ENCODE assay signal across 17 cellular contexts in the genomic region with DNA sequence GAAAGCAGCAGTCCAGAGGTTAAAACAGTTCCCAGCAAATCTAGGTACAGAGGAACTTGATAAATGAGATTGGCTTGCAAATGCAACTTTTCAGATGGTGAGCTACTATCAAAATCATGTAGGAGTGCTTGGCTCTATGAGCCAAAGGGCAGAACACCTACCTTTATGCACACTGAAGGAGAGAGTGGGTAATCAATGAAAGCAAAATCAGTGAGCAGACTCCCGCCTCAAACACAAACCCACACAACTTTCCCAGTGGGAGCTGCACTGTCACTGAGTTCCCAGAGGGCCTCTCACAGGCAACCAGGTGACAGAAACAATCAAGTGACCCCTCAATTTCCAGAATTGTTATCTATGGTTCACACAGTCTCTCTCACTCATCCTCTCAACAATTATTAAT. TPM values are rescaled to one million over a fixed set of nuclear protein-coding genes. Genes with fewer than 3 reads are reported as not detected.
DNase-seq lines count a peak whose midpoint lies in the region; ATAC-seq and TF ChIP-seq lines count a peak whose summit lies in the region.
"Had no signal": no experiment of that assay in that cellular context is flagged by ENCODE, and none has a peak within 500 bp of the region (broad histone marks: within the 10 kb centered on the region; RNA-seq: fewer than 3 reads in every experiment).

No MANE protein-coding gene starts in this region.

- no peak overlapping the region for H3K4me3 Mint-ChIP-seq in nephron progenitor cell
- H3K4me3 Mint-ChIP-seq in WTC11: no peak overlapping the region
- H3K4me3 Mint-ChIP-seq: CD8-positive, alpha-beta T cell had no signal

- H3K4me1 ChIP-seq in Loucy (ENCODE audit: insufficient read depth, low read length, poor library complexity, severe bottlenecking) (peaks cover 34% of the 10 kb centered on the region), upper lobe of right lung (peaks cover 20% of the 10 kb centered on the region), transverse colon (peaks cover 0 to 18% (median 13%) of the 10 kb centered on the region in 4 donors)

- H3K36me3 ChIP-seq in Loucy (ENCODE audit: insufficient read depth, low read length): no peaks in the 10 kb centered on the region
- no peaks in the 10 kb centered on the region for H3K36me3 ChIP-seq in upper lobe of right lung
- H3K36me3 ChIP-seq in transverse colon: no peaks in the 10 kb centered on the region

- DNase-seq in left ventricle myocardium superior (no peak), cardiac septum (ENCODE audit: low spot score) (no peak), nephron progenitor cell (no peak), upper lobe of right lung (no peak), WTC11 (ENCODE audit: low spot score) (no peak), transverse colon (no peak)
- DNase-seq in stimulated activated naive CD8-positive, alpha-beta T cell treated with anti-CD3 and anti-CD28 coated beads, Interleukin-15, Interleukin-2, amounts not matched to agents 100 U/mL and 50 U/mL, for 24 hours: no peak
- DNase-seq: ACHN; CD8-positive, alpha-beta T cell; COR-L47; DMS153; DND-41; GDM1 had no signal

- H3K9me3 ChIP-seq in Loucy (ENCODE audit: insufficient read depth, low read depth, low read length): no peaks in the 10 kb centered on the region
- H3K9me3 ChIP-seq in upper lobe of right lung: no peaks in the 10 kb centered on the region
- no peaks in the 10 kb centered on the region for H3K9me3 ChIP-seq in transverse colon

- H3K4me3 ChIP-seq in Loucy (ENCODE audit: low read length, poor library complexity, severe bottlenecking) (no peak overlapping the region), upper lobe of right lung (no peak overlapping the region), transverse colon (no peak overlapping the region)

- CTCF ChIA-PET in WTC11 (lab: Charles Lee): no interaction called here

- no peaks in the 10 kb centered on the region for H3K27me3 ChIP-seq in Loucy (ENCODE audit: insufficient read depth, low read length, poor library complexity, severe bottlenecking)
- no peaks in the 10 kb centered on the region for H3K27me3 ChIP-seq in upper lobe of right lung
- no peaks in the 10 kb centered on the region for H3K27me3 ChIP-seq in transverse colon

- peak overlapping the region; percentile 57 for H3K27ac Mint-ChIP-seq in nephron progenitor cell
- no peak overlapping the region for H3K27ac Mint-ChIP-seq in WTC11
- H3K27ac Mint-ChIP-seq: CD8-positive, alpha-beta T cell had no signal

- no peak for TF ChIP-seq EP300 in transverse colon (IDR thresholded peaks at IDR 0.05; ENCODE audit: low read depth)

- H3K27ac ChIP-seq in upper lobe of right lung: peak overlapping the region; percentile 60
- H3K27ac ChIP-seq in transverse colon: no peak overlapping the region
- H3K27ac ChIP-seq: C4-2B, HL-60 had no signal

- no peaks in the 10 kb centered on the region for H4K20me1 ChIP-seq in Loucy (ENCODE audit: insufficient read depth, low read length, poor library complexity, severe bottlenecking)

- WGBS in transverse colon (ENCODE audit: low coverage in 1 of 2), 2 donors: 89 to 100% methylated on average over 1 of the region's 1 CpG

- H3K27me3 Mint-ChIP-seq in nephron progenitor cell (ENCODE audit: low read depth, poor library complexity) (peaks cover 6% of the 10 kb centered on the region), WTC11 (ENCODE audit: low read depth) (no peaks in the 10 kb centered on the region)

- ATAC-seq in left ventricle myocardium superior (peak; percentile 6), upper lobe of right lung (no peak), WTC11 (no peak)
- no peak for ATAC-seq in stimulated activated naive CD8-positive, alpha-beta T cell treated with anti-CD3 and anti-CD28 coated beads, Interleukin-15, Interleukin-2, amounts not matched to agents 100 U/mL and 50 U/mL, for 24 hours
- ATAC-seq: CD8-positive, alpha-beta T cell; HCT116 had no signal

- peak overlapping the region; percentile 1 for H3K4me2 ChIP-seq in Loucy (ENCODE audit: low read depth, low read length, poor library complexity, severe bottlenecking)

- H3K9me3 Mint-ChIP-seq in nephron progenitor cell: no peaks in the 10 kb centered on the region
- no peaks in the 10 kb centered on the region for H3K9me3 Mint-ChIP-seq in WTC11
- H3K9me3 Mint-ChIP-seq: CD8-positive, alpha-beta T cell had no signal

- H3K4me1 Mint-ChIP-seq in nephron progenitor cell (peaks cover 65% of the 10 kb centered on the region), WTC11 (peaks cover 44% of the 10 kb centered on the region)

- H3K36me3 Mint-ChIP-seq in nephron progenitor cell (ENCODE audit: low read depth): peaks cover 5% of the 10 kb centered on the region
- no peaks in the 10 kb centered on the region for H3K36me3 Mint-ChIP-seq in WTC11
- H3K36me3 Mint-ChIP-seq: CD8-positive, alpha-beta T cell had no signal

- peaks cover 64% of the 10 kb centered on the region for H3K79me2 ChIP-seq in Loucy (ENCODE audit: insufficient read depth, low read length)

- intact Hi-C loops in left ventricle myocardium superior (cut with micrococcal nuclease) (no loop called here), cardiac septum (cut with DNase I) (no loop called here), upper lobe of right lung (cut with DNase I) (no loop called here), transverse colon (cut with DNase I; ENCODE audit: low total_unique reads) (no loop called here)

- no peaks in the 10 kb centered on the region for H3K9me2 ChIP-seq in Loucy (replicated peaks; ENCODE audit: low read depth, low read length)

- no peak overlapping the region for H3K9ac ChIP-seq in Loucy (ENCODE audit: low read depth, low read length, poor library complexity, severe bottlenecking)

- no peak overlapping the region for H2AFZ ChIP-seq in Loucy (ENCODE audit: low read length)

- no peak for TF ChIP-seq POLR2A in transverse colon (IDR thresholded peaks at IDR 0.05)

- H3F3A ChIP-seq in Loucy (ENCODE audit: low read depth): no peaks in the 10 kb centered on the region

- no peak for TF ChIP-seq CTCF in Loucy (conservative IDR thresholded peaks at IDR 0.05; ENCODE audit: low read length)
- TF ChIP-seq CTCF in nephron progenitor cell (IDR thresholded peaks at IDR 0.05): no peak
- no peak for TF ChIP-seq CTCF in upper lobe of right lung (IDR thresholded peaks at IDR 0.05)
- TF ChIP-seq CTCF in WTC11 (IDR thresholded peaks at IDR 0.05): no peak
- TF ChIP-seq CTCF in transverse colon (IDR thresholded peaks at IDR 0.05): no peak

- in situ Hi-C loops in transverse colon (cut with MboI; ENCODE audit: low pct_ligation_motif_present in 1 of 4, low pct_unique_long_range_greater_than_20kb in 1 of 4, low sequenced_read_pairs in 3 of 4): no loop called here

- POLR2A ChIA-PET in WTC11 (lab: Charles Lee): interaction anchor here (1.6 kb wide), 1 partner anchor 8 kb away, joined by 8 read pairs; a partner anchor contains a TSS

TF ChIP-seq in WTC11, 78 proteins besides CTCF, POLR2A, EP300 and RAD21:
- TF ChIP-seq, protein P1, sequence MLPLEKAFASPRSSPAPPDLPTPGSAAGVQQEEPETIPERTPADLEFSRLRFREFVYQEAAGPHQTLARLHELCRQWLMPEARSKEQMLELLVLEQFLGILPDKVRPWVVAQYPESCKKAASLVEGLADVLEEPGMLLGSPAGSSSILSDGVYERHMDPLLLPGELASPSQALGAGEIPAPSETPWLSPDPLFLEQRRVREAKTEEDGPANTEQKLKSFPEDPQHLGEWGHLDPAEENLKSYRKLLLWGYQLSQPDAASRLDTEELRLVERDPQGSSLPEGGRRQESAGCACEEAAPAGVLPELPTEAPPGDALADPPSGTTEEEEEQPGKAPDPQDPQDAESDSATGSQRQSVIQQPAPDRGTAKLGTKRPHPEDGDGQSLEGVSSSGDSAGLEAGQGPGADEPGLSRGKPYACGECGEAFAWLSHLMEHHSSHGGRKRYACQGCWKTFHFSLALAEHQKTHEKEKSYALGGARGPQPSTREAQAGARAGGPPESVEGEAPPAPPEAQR (CRISPR knock-in tag; IDR thresholded peaks at IDR 0.05): no peak
- TF ChIP-seq MYBL2 (CRISPR knock-in tag; IDR thresholded peaks at IDR 0.05): no peak

RNA-seq across cellular contexts. Expression of a gene that starts 8.5 kb away (rescaled TPM):
- total RNA-seq in left ventricle myocardium superior: 20.5 TPM
- 21.3 TPM for total RNA-seq in cardiac septum
- 29.5 TPM for total RNA-seq in upper lobe of right lung
- total RNA-seq in WTC11 (2021): 20.1 to 23.9 TPM (median 21.5 TPM) in 3 replicates
- total RNA-seq in transverse colon: 10 to 100 TPM in 3 of 4 donors, 1 to 10 TPM in 1; 9.0 to 57.1 (median 27.7) TPM
